ENCODE assay signal across 9 cellular contexts in the genomic region with DNA sequence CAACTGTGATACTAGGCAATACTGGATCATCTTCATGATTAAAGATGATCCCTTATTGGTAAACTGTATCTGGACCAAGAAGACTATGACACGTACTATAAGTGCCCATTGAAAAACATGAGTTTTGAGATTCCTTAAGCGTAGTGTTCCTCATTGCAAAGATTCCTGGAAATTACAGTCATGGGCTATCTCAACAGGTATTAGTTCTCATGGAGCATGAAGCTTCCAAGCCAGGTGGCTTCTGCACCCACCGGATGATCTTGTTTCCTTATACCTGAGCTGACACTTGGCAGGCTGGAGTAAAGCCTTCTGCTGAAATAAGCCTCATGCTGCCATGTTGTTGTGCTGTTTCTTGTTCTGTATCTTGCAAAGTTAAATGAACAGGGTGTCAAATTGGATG. TPM values are rescaled to one million over a fixed set of nuclear protein-coding genes. Genes with fewer than 3 reads are reported as not detected.
"Had no signal": no experiment of that assay in that cellular context is flagged by ENCODE, and none has a peak within 500 bp of the region (broad histone marks: within the 10 kb centered on the region; RNA-seq: fewer than 3 reads in every experiment).

No MANE protein-coding gene starts in this region.

- DNase-seq: GDM1, GF-D8 had no signal

- FAIRE-seq: G401.6, GM12878, GM12891, GM12892, GM18507, GM19239 had no signal

- ATAC-seq: GM12878 had no signal

- H3K4me3 ChIP-seq: GM12878 had no signal

RNA-seq across cellular contexts. Expression of a gene that starts 8.6 kb away (rescaled TPM):
- total RNA-seq: G401, GM12878 had no signal
- polyA plus RNA-seq: GM12878 had no signal
